11 cellular contexts compared by ENCODE assay signal in the genomic region with DNA sequence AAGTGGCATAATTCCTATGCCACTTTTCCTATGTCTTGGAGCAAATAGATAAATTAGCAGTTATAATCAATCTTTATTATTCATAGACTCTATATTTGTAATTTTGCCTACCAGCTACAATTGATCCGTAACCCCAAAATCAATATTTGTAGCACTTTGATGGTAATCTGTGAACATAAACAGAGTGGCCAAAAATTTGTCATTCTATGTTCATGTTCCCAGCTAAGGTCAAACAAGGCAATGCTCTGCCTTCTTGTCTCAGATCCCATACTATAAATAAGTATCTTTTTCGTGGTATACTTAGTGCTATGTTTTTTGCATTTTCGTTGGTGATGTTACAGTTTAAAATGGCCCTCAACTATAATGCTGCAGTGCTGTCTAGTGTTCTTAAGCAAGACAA.
"Had no signal": no experiment of that assay in that cellular context is flagged by ENCODE, and none has a peak within 500 bp of the region (broad histone marks: within the 10 kb centered on the region; RNA-seq: fewer than 3 reads in every experiment).

No MANE protein-coding gene starts in this region.

- H3K36me3 ChIP-seq: HAP-1 had no signal

- H3K27ac ChIP-seq: GM23248 had no signal

- H3K4me3 ChIP-seq: GM23248, GM23338, HAP-1 had no signal

- ATAC-seq: GM23338, HCT116 had no signal

- H3K9me3 ChIP-seq: HAP-1 had no signal

- H3K9ac ChIP-seq: GM23248 had no signal

- H2AFZ ChIP-seq: GM23248, GM23338 had no signal

- H3K4me2 ChIP-seq: GM23338 had no signal

- DNase-seq: GM23248, GOT3, H7, H9, HCEC 1CT, HFFc6 had no signal

- H3K4me1 ChIP-seq: HAP-1 had no signal

- FAIRE-seq: H1, H54 had no signal
